Comparison of ENCODE assay signal across 7 cellular contexts in the genomic region with DNA sequence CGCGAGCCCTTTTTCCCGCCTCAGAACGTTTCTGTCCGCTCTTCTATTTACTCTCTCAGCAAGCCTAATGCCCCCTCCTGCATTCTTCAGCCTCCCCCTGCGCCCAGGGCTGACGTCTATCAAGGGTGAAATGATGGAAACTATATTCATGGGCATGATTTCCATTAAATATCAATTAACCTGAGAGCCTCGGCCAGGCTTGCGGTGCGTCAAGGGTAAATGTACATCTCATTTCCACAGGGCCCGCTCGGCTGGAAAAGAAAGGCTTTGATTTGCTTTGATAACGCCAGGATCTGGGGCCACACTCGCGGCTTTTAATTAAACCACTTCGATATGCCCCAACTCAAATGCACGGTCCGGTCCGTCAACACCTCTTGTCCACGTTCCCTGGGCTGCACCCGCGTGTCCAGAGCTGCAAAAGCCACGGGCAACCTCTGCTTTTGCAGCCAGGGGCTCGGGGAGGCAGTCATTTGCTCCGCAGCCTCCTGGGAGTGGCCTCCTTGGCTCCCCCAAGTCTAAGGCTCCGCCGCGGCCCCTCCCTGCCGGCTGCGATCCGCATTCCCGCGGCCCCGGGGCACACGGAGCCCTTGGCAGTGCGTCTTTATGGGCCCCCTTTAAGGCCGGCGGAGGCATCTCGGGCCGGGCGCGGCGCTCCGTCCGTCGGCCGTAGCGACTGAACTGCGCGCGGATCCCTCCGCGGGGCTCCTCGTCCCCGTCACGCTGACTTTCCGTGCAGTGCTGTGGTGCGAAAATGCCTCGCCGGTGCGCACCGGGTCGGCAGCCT. TPM values are rescaled to one million over a fixed set of nuclear protein-coding genes. Genes with fewer than 3 reads are reported as not detected.
DNase-seq lines count a peak whose midpoint lies in the region; ATAC-seq, FAIRE-seq and TF ChIP-seq lines count a peak whose summit lies in the region.

A gene (plus strand): TSS at position 693 of the 784 bp plus-strand sequence. CDS start 662 bp downstream, outside the sequence.

- H3K9me3 ChIP-seq in colonic mucosa, result no peaks in the 10 kb centered on the region

- H3K4me3 ChIP-seq in colonic mucosa, result peak within 1 kb of the TSS; percentile 41

- no peak within 1 kb of the TSS for H3K4me3 Mint-ChIP-seq in memory B cell
- peak within 1 kb of the TSS; percentile 89 for H3K4me3 Mint-ChIP-seq in type B pancreatic cell

- H3K27me3 ChIP-seq in colonic mucosa, result peaks cover 45% of the 10 kb centered on the region

- peak within 1 kb of the TSS; percentile 75 for H3K27ac ChIP-seq in colonic mucosa

- no peaks in the 10 kb centered on the region for H3K9me3 Mint-ChIP-seq in memory B cell
- H3K9me3 Mint-ChIP-seq in type B pancreatic cell, result no peaks in the 10 kb centered on the region

- 0 out of 2 replicates have a peak, but pooled peaks have one; percentile 29 for TF ChIP-seq POLR2A in H54 (IDR thresholded peaks at IDR 0.05; ENCODE audit: low read depth, low read length)

- H3K27ac Mint-ChIP-seq in memory B cell (peak within 1 kb of the TSS; percentile 78), type B pancreatic cell (peak within 1 kb of the TSS; percentile 69)

- DNase-seq in H54 (ENCODE audit: insufficient read length, low spot score) (no peak), NCI-H446 treated with DMSO at 0.1 percent for 48 hours (lab: John Stamatoyannopoulos, UW) (peak; percentile 19), colonic mucosa (peak; percentile 72), memory B cell (ENCODE audit: low spot score in 2 of 2) (no peak), type B pancreatic cell (ENCODE audit: extremely low spot score, unreplicated experiment) (peak; percentile 81)

- peak within 1 kb of the TSS; percentile 67 to 70 for H3K9ac ChIP-seq in colonic mucosa (ENCODE audit: low read depth in 2 of 2, low read length in 2 of 2)

- H3K4me1 ChIP-seq in colonic mucosa, result no peaks in the 10 kb centered on the region

- peaks cover 2% of the 10 kb centered on the region for H3K36me3 Mint-ChIP-seq in memory B cell
- H3K36me3 Mint-ChIP-seq in type B pancreatic cell, result no peaks in the 10 kb centered on the region

- H3K4me1 Mint-ChIP-seq in memory B cell (peaks cover 5% of the 10 kb centered on the region), type B pancreatic cell (ENCODE audit: unreplicated experiment) (peaks cover 26% of the 10 kb centered on the region)

- ATAC-seq in memory B cell (ENCODE audit: low read depth) (no peak), HG03342 (IDR thresholded peaks at IDR 0.05; ENCODE audit: unreplicated experiment) (no peak), GM21515 (IDR thresholded peaks at IDR 0.05; ENCODE audit: unreplicated experiment) (no peak)

- H3K36me3 ChIP-seq in colonic mucosa, result no peaks in the 10 kb centered on the region

- intact Hi-C loops in colonic mucosa (cut with DNase I), result loop anchor here (5.0 to 10.0 kb wide), 3 partner anchors 508 to 1016 kb away; no protein-coding TSS in a partner anchor

- no peak for FAIRE-seq in H54 (lab: Jason Lieb, UNC)

- H3K27me3 Mint-ChIP-seq in memory B cell (peaks cover 34% of the 10 kb centered on the region), type B pancreatic cell (peaks cover 89% of the 10 kb centered on the region)

- TF ChIP-seq CTCF in colonic mucosa (IDR thresholded peaks at IDR 0.05), result no peak
- no peak for TF ChIP-seq CTCF in type B pancreatic cell (conservative IDR thresholded peaks at IDR 0.05)

RNA-seq across cellular contexts. Expression of the gene that starts here (rescaled TPM):
- 1 to 10 TPM; 3.1 to 4.6 TPM for total RNA-seq in colonic mucosa
- total RNA-seq in type B pancreatic cell (ENCODE audit: low replicate concordance), result 2.8 TPM in 1 of 2 replicates, not detected in the other

Comparison
In these comparisons a context has a peak if more than half of its experiments do, and no peak if none do; other contexts are left out.
1. DNase-seq: peak in NCI-H446 treated with DMSO at 0.1 percent for 48 hours (single experiment), colonic mucosa (single experiment) and type B pancreatic cell (single experiment); none in H54 (single experiment) and memory B cell (0 of 2).